14 cellular contexts compared by ENCODE assay signal in genomic region chr16:85592700-85593502, GRCh38. TPM values are rescaled to one million over a fixed set of nuclear protein-coding genes. Genes with fewer than 3 reads are reported as not detected.
DNase-seq lines count a peak whose midpoint lies in the region; ATAC-seq and TF ChIP-seq lines count a peak whose summit lies in the region.
"Had no signal": no experiment of that assay in that cellular context is flagged by ENCODE, and none has a peak within 500 bp of the region (broad histone marks: within the 10 kb centered on the region; RNA-seq: fewer than 3 reads in every experiment).

No MANE protein-coding gene starts in this region.

- H3K4me1 ChIP-seq in sigmoid colon: peaks cover 0 to 46% (median 41%) of the 10 kb centered on the region in 4 donors
- H3K4me1 ChIP-seq: testis had no signal

- H3K9me3 ChIP-seq in sigmoid colon: no peaks in the 10 kb centered on the region
- H3K9me3 ChIP-seq: testis had no signal

- H3K27ac ChIP-seq in RWPE1 (peak overlapping the region; percentile 8), sigmoid colon (peak overlapping the region in 3 of 4 donors; percentile 65 to 75 (median 70))
- H3K27ac ChIP-seq: SK-N-MC, testis, VCaP had no signal

- WGBS in sigmoid colon, 2 donors: 72 to 78% methylated on average over 12 of the region's 12 CpGs

- H3K4me3 ChIP-seq in fibroblast of the aortic adventitia (ENCODE audit: low read depth, low read length) (no peak overlapping the region), sigmoid colon (no peak overlapping the region)
- H3K4me3 ChIP-seq: SK-N-MC, testis had no signal

- no peak for TF ChIP-seq CTCF in RWPE1 (conservative IDR thresholded peaks at IDR 0.05; ENCODE audit: low read depth)
- no peak for TF ChIP-seq CTCF in fibroblast of the aortic adventitia (IDR thresholded peaks at IDR 0.05; ENCODE audit: insufficient read depth, low read length)
- TF ChIP-seq CTCF in sigmoid colon (IDR thresholded peaks at IDR 0.05): no peak

- H3K27me3 ChIP-seq in sigmoid colon: no peaks in the 10 kb centered on the region
- H3K27me3 ChIP-seq: testis had no signal

- CTCF ChIA-PET in RWPE1 (lab: Yijun Ruan, JAX): no interaction called here

- no peak for TF ChIP-seq EP300 in sigmoid colon (IDR thresholded peaks at IDR 0.05)

- ATAC-seq in left lobe of liver: no peak

- intact Hi-C loops in sigmoid colon (cut with DNase I): no loop called here

- POLR2A ChIA-PET in RWPE1 (lab: Yijun Ruan, JAX; ENCODE audit: low non-redundant PET): no interaction called here

- no peaks in the 10 kb centered on the region for H3K36me3 ChIP-seq in sigmoid colon

- no peak for TF ChIP-seq POLR2A in sigmoid colon (IDR thresholded peaks at IDR 0.05)

- DNase-seq in EL (peak; percentile 29), RWPE1 (ENCODE audit: low spot score) (no peak), fibroblast of the aortic adventitia (ENCODE audit: low read depth) (peak; percentile 58), sigmoid colon (no peak), HuH-7.5 (ENCODE audit: low spot score) (no peak), activated gamma-delta T cell treated with Interleukin-2 at 50 U/mL for 16 hours (no peak), left lobe of liver (ENCODE audit: low spot score) (no peak), NCI-H774 (lab: John Stamatoyannopoulos, UW) (no peak)
- DNase-seq: KBM-7, NCI-H187, small intestine, testis had no signal

RNA-seq across cellular contexts. Expression of gene GSE1, which starts 20.2 kb away (rescaled TPM):
- total RNA-seq in fibroblast of the aortic adventitia (ENCODE audit: low replicate concordance): 23.1 and 25.2 TPM in 2 replicates
- 10 to 100 TPM; 30.8 to 76.7 (median 47.3) TPM for total RNA-seq in sigmoid colon
- 10 to 100 TPM; 12.0 to 49.5 (median 19.4) TPM for polyA plus RNA-seq in sigmoid colon
- total RNA-seq in left lobe of liver: 38.3 TPM

Comparison
In these comparisons a context has a peak if more than half of its experiments do, and no peak if none do; other contexts are left out.
1. DNase-seq: peak in EL (single experiment) and fibroblast of the aortic adventitia (single experiment); none in RWPE1 (single experiment), sigmoid colon (single experiment), HuH-7.5 (single experiment), activated gamma-delta T cell treated with Interleukin-2 at 50 U/mL for 16 hours (single experiment), left lobe of liver (single experiment) and NCI-H774 (single experiment).